8 cellular contexts compared by ENCODE assay signal in the genomic region with DNA sequence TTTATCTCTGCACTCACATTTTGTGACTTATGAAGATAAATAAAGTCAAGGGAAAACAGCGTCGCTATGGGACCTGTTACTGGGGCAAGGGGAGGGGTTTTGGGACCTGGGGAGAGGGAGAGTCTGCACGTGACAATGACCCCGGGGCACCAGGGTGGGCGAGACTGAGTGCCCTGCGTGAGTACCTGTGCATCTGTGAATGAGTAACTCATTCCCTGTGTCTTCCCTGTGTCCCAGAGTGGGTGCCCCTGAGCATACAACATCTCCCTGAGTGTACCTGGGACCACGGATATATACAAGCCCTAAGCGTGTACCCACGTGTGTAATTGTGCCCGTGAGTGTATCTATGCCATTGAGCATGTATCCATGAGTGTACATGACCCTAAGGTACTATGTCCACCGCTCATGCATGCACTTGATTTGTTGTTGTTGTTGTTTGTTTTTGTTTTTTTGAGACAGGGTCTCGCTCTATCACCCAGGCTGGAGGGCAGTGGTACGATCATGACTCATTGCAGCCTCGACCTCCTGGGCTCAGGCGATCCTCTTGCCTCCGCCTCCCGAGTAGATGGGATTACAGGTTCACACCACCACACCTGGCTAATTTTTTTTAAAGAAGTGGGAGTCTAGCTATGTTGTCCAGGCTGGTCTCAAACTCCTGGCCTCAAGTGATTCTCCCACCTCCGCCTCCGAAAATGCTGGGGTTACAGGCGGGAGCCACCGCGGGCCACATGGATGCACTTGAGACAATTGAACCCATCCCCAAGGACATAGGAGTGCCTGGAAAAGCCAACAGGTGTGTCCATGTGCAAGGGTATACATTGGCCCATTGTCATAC. TPM values are rescaled to one million over a fixed set of nuclear protein-coding genes. Genes with fewer than 3 reads are reported as not detected.
DNase-seq lines count a peak whose midpoint lies in the region; ATAC-seq, FAIRE-seq and TF ChIP-seq lines count a peak whose summit lies in the region.

No MANE protein-coding gene starts in this region.

- no peaks in the 10 kb centered on the region for H3K9me3 Mint-ChIP-seq in activated T-cell treated with anti-CD3 and anti-CD28 coated beads, Interleukin-2, amount 50 U/mL, for 24 hours
- no peaks in the 10 kb centered on the region for H3K9me3 Mint-ChIP-seq in activated T-helper 17 cell treated with anti-CD3 and anti-CD28 coated beads, Interleukin-2, amount 50 U/mL, for 72 hours

- peaks cover 25% of the 10 kb centered on the region for H3K36me3 Mint-ChIP-seq in activated T-cell treated with anti-CD3 and anti-CD28 coated beads, Interleukin-2, amount 50 U/mL, for 24 hours (ENCODE audit: low read depth)
- peaks cover 33% of the 10 kb centered on the region for H3K36me3 Mint-ChIP-seq in activated T-helper 17 cell treated with anti-CD3 and anti-CD28 coated beads, Interleukin-2, amount 50 U/mL, for 72 hours (ENCODE audit: low read depth)

- peaks cover 59% of the 10 kb centered on the region for H3K4me1 Mint-ChIP-seq in activated T-cell treated with anti-CD3 and anti-CD28 coated beads, Interleukin-2, amount 50 U/mL, for 24 hours (ENCODE audit: low read depth)
- H3K4me1 Mint-ChIP-seq in activated T-helper 17 cell treated with anti-CD3 and anti-CD28 coated beads, Interleukin-2, amount 50 U/mL, for 72 hours: peaks cover 15% of the 10 kb centered on the region

- H3K27ac ChIP-seq in kidney (ENCODE audit: low read depth in 2 of 2, low read length in 2 of 2) (no peak overlapping the region), suprapubic skin (no peak overlapping the region)

- intact Hi-C loops in kidney (cut with DNase I): no loop called here

- H3K4me1 ChIP-seq in kidney (ENCODE audit: control insufficient read depth in 1 of 2, insufficient read depth in 1 of 2, low read depth in 1 of 2, low read length in 2 of 2) (peaks cover 0 to 8% of the 10 kb centered on the region in 2 donors), suprapubic skin (peaks cover 31% of the 10 kb centered on the region)

- H3K4me3 Mint-ChIP-seq in activated T-cell treated with anti-CD3 and anti-CD28 coated beads, Interleukin-2, amount 50 U/mL, for 24 hours: peak overlapping the region; percentile 89
- H3K4me3 Mint-ChIP-seq in activated T-helper 17 cell treated with anti-CD3 and anti-CD28 coated beads, Interleukin-2, amount 50 U/mL, for 72 hours: peak overlapping the region; percentile 65

- TF ChIP-seq POLR2A in suprapubic skin (IDR thresholded peaks at IDR 0.05): no peak

- H3K4me3 ChIP-seq in kidney (ENCODE audit: low read length in 2 of 2) (peak overlapping the region; percentile 16 to 87), suprapubic skin (peak overlapping the region; percentile 95)

- peaks cover 31% of the 10 kb centered on the region for H3K27me3 Mint-ChIP-seq in activated T-cell treated with anti-CD3 and anti-CD28 coated beads, Interleukin-2, amount 50 U/mL, for 24 hours
- peaks cover 11% of the 10 kb centered on the region for H3K27me3 Mint-ChIP-seq in activated T-helper 17 cell treated with anti-CD3 and anti-CD28 coated beads, Interleukin-2, amount 50 U/mL, for 72 hours

- peaks cover 16% of the 10 kb centered on the region for H3K27me3 ChIP-seq in suprapubic skin

- FAIRE-seq in kidney (lab: Jason Lieb, UNC): no peak

- peak overlapping the region; percentile 96 for H3K27ac Mint-ChIP-seq in activated T-cell treated with anti-CD3 and anti-CD28 coated beads, Interleukin-2, amount 50 U/mL, for 24 hours
- H3K27ac Mint-ChIP-seq in activated T-helper 17 cell treated with anti-CD3 and anti-CD28 coated beads, Interleukin-2, amount 50 U/mL, for 72 hours: peak overlapping the region; percentile 86

- TF ChIP-seq CTCF in kidney (IDR thresholded peaks at IDR 0.05; ENCODE audit: borderline replicate concordance, extremely low read depth, insufficient read depth) (no peak), suprapubic skin (IDR thresholded peaks at IDR 0.05) (no peak)

- H3K9me3 ChIP-seq in kidney (ENCODE audit: control insufficient read depth in 1 of 2, low read length in 2 of 2): no peaks in the 10 kb centered on the region
- no peaks in the 10 kb centered on the region for H3K9me3 ChIP-seq in suprapubic skin

- H3K36me3 ChIP-seq in kidney (ENCODE audit: control insufficient read depth in 1 of 2, insufficient read depth in 2 of 2, low read length in 2 of 2) (no peaks in the 10 kb centered on the region), suprapubic skin (peaks cover 27% of the 10 kb centered on the region)

- TF ChIP-seq EP300 in suprapubic skin (IDR thresholded peaks at IDR 0.05): no peak

- WGBS in suprapubic skin: 63% methylated on average over 18 of the region's 22 CpGs

- no peak for DNase-seq in activated T-cell treated with anti-CD3 and anti-CD28 coated beads, Interleukin-2, amount 50 U/mL, for 24 hours
- DNase-seq in activated T-cell treated with anti-CD3 and anti-CD28 coated beads for 4 hours (no peak), kidney (no peak), suprapubic skin (ENCODE audit: low spot score in 2 of 2) (no peak), NCI-H69 (lab: John Stamatoyannopoulos, UW) (no peak)
- DNase-seq in stimulated activated naive CD4-positive, alpha-beta T cell treated with Interleukin-2 at 50 U/mL for 16 hours (lab: John Stamatoyannopoulos, UW): no peak

- peak overlapping the region in 1 of 2 donors; percentile 92 for H3K9ac ChIP-seq in kidney (ENCODE audit: low read length in 2 of 2)

- no peak for ATAC-seq in activated T-helper 17 cell treated with anti-CD3 and anti-CD28 coated beads, Interleukin-2, amount 50 U/mL, for 72 hours (replicated peaks)
- no peak for ATAC-seq in GM21529 (IDR thresholded peaks at IDR 0.05; ENCODE audit: unreplicated experiment)

RNA-seq across cellular contexts. Expression of a gene that starts 0.6 kb away (rescaled TPM):
- 10 to 100 TPM; 61.8 to 82.5 TPM for total RNA-seq in activated T-helper 17 cell treated with anti-CD3 and anti-CD28 coated beads, Interleukin-2, amount 50 U/mL, for 72 hours
- 82.6 TPM for total RNA-seq in kidney
- polyA plus RNA-seq in kidney (ENCODE audit: insufficient read depth, low read depth, low replicate concordance): 222 TPM
- total RNA-seq in suprapubic skin: 100 to 1,000 TPM in 2 of 4 donors, 10 to 100 TPM in 2; 63.0 to 144 (median 103) TPM

RNA-seq across cellular contexts. Expression of a gene that starts 3.1 kb away (rescaled TPM):
- total RNA-seq in activated T-helper 17 cell treated with anti-CD3 and anti-CD28 coated beads, Interleukin-2, amount 50 U/mL, for 72 hours: not detected
- total RNA-seq in kidney (0.38 TPM), suprapubic skin (1 to 10 TPM in 1 of 4 donors, not detected in 3; 1.4 TPM)
- polyA plus RNA-seq in kidney (ENCODE audit: insufficient read depth, low read depth, low replicate concordance): 0.28 TPM

RNA-seq across cellular contexts. Expression of a gene that starts 11.1 kb away (rescaled TPM):
- not detected for total RNA-seq in activated T-helper 17 cell treated with anti-CD3 and anti-CD28 coated beads, Interleukin-2, amount 50 U/mL, for 72 hours
- total RNA-seq in kidney (1.1 TPM), suprapubic skin (not detected)
- polyA plus RNA-seq in kidney (ENCODE audit: insufficient read depth, low read depth, low replicate concordance): not detected

RNA-seq across cellular contexts. Expression of a gene that starts 21.9 kb away (rescaled TPM):
- total RNA-seq in activated T-helper 17 cell treated with anti-CD3 and anti-CD28 coated beads, Interleukin-2, amount 50 U/mL, for 72 hours: 1 to 10 TPM in 1 of 2 donors, under 1 TPM in 1; 0.65 to 2.8 TPM
- total RNA-seq in kidney (1.0 TPM), suprapubic skin (not detected)
- polyA plus RNA-seq in kidney (ENCODE audit: insufficient read depth, low read depth, low replicate concordance): not detected

RNA-seq across cellular contexts. Expression of a gene that starts 43.1 kb away (rescaled TPM):
- 100 to 1,000 TPM; 113 to 154 TPM for total RNA-seq in activated T-helper 17 cell treated with anti-CD3 and anti-CD28 coated beads, Interleukin-2, amount 50 U/mL, for 72 hours
- 136 TPM for total RNA-seq in kidney
- polyA plus RNA-seq in kidney (ENCODE audit: insufficient read depth, low read depth, low replicate concordance): 74.8 TPM
- total RNA-seq in suprapubic skin: 10 to 100 TPM; 41.2 to 88.7 (median 50.9) TPM
